ENCODE assay signal across 27 cellular contexts in genomic region chr1:179014123-179014522, GRCh38.
"Had no signal": no experiment of that assay in that cellular context is flagged by ENCODE, and none has a peak within 500 bp of the region (broad histone marks: within the 10 kb centered on the region; RNA-seq: fewer than 3 reads in every experiment).

No MANE protein-coding gene starts in this region.

- H3K9me3 Mint-ChIP-seq: immature natural killer cell; mesothelial cell of epicardium; naive thymus-derived CD4-positive, alpha-beta T cell; natural killer cell treated with Interleukin-12 subunit alpha and Interleukin-12 subunit beta and Interleukin-15 and Interleukin-18, amount 100 ng/mL, for 72 hours; stimulated activated naive B cell treated with anti-CD40 and anti-IgM and Interleukin-4, amounts not matched to agents 10 μg/mL and 1 μg/mL and 100 μg/mL, for 72 hours; stimulated activated naive CD8-positive, alpha-beta T cell treated with anti-CD3 and anti-CD28 coated beads, Interleukin-15, Interleukin-2, amounts not matched to agents 100 ng/mL and 50 ng/mL, for 24 hours; type B pancreatic cell had no signal

- H3K36me3 ChIP-seq: heart left ventricle, left ventricle myocardium inferior, pancreas, prostate gland, sigmoid colon, tibial nerve, uterus had no signal

- H3K4me1 Mint-ChIP-seq: stimulated activated naive B cell treated with anti-CD40 and anti-IgM and Interleukin-4, amounts not matched to agents 10 μg/mL and 1 μg/mL and 100 μg/mL, for 72 hours had no signal

- H3K27ac ChIP-seq: heart left ventricle, left ventricle myocardium inferior, pancreas, prostate gland, sigmoid colon, tibial nerve, uterus had no signal

- H3K4me2 ChIP-seq: smooth muscle cell had no signal

- H3K9me3 ChIP-seq: heart left ventricle, left ventricle myocardium inferior, pancreas, prostate gland, sigmoid colon, tibial nerve, uterus had no signal

- H3K4me1 ChIP-seq: pancreas, prostate gland had no signal

- H3K27me3 Mint-ChIP-seq: natural killer cell treated with Interleukin-12 subunit alpha and Interleukin-12 subunit beta and Interleukin-15 and Interleukin-18, amount 100 ng/mL, for 72 hours; stimulated activated naive B cell treated with anti-CD40 and anti-IgM and Interleukin-4, amounts not matched to agents 10 μg/mL and 1 μg/mL and 100 μg/mL, for 72 hours; stimulated activated naive CD8-positive, alpha-beta T cell treated with anti-CD3 and anti-CD28 coated beads, Interleukin-15, Interleukin-2, amounts not matched to agents 100 ng/mL and 50 ng/mL, for 24 hours; type B pancreatic cell had no signal

- H3K36me3 Mint-ChIP-seq: immature natural killer cell; mesothelial cell of epicardium; naive thymus-derived CD4-positive, alpha-beta T cell; natural killer cell treated with Interleukin-12 subunit alpha and Interleukin-12 subunit beta and Interleukin-15 and Interleukin-18, amount 100 ng/mL, for 72 hours; stimulated activated naive B cell treated with anti-CD40 and anti-IgM and Interleukin-4, amounts not matched to agents 10 μg/mL and 1 μg/mL and 100 μg/mL, for 72 hours; type B pancreatic cell had no signal

- H3K27me3 ChIP-seq: heart left ventricle, pancreas, sigmoid colon, tibial nerve, uterus had no signal

- ATAC-seq: heart left ventricle; naive thymus-derived CD4-positive, alpha-beta T cell; pancreas; right cardiac atrium; stimulated activated naive B cell treated with anti-CD40 and anti-IgM and Interleukin-4, amounts not matched to agents 10 μg/mL and 1 μg/mL and 100 μg/mL, for 72 hours had no signal

- DNase-seq: heart left ventricle; hypothalamus; immature natural killer cell; islet precursor cell; left ventricle myocardium inferior; mesendoderm; naive thymus-derived CD4-positive, alpha-beta T cell; pancreas; posterior cingulate gyrus; retina; right cardiac atrium; stimulated activated CD4-positive, alpha-beta T cell treated with anti-CD3 and anti-CD28 coated beads, Interleukin-1b, Interleukin-23, amount 100 ng/mL, for 48 hours; stimulated activated CD4-positive, alpha-beta T cell treated with anti-CD3 and anti-CD28 coated beads, Interleukin-2, amount 100 ng/mL, for 48 hours; stimulated activated CD4-positive, alpha-beta T cell treated with anti-CD3 and anti-CD28 coated beads, Interleukin-4, amount 100 ng/mL, for 4 hours; stimulated activated CD8-positive, alpha-beta memory T cell treated with anti-CD3 and anti-CD28 coated beads, Interleukin-4, amount 100 ng/mL, for 48 hours; stimulated activated naive B cell treated with anti-CD40 and anti-IgM and Interleukin-4, amounts not matched to agents 10 μg/mL and 1 μg/mL and 100 μg/mL, for 72 hours; substantia nigra; uterus had no signal

- H3K4me3 Mint-ChIP-seq: immature natural killer cell; mesothelial cell of epicardium; naive thymus-derived CD4-positive, alpha-beta T cell; natural killer cell treated with Interleukin-12 subunit alpha and Interleukin-12 subunit beta and Interleukin-15 and Interleukin-18, amount 100 ng/mL, for 72 hours; stimulated activated naive B cell treated with anti-CD40 and anti-IgM and Interleukin-4, amounts not matched to agents 10 μg/mL and 1 μg/mL and 100 μg/mL, for 72 hours; stimulated activated naive CD8-positive, alpha-beta T cell treated with anti-CD3 and anti-CD28 coated beads, Interleukin-15, Interleukin-2, amounts not matched to agents 100 ng/mL and 50 ng/mL, for 24 hours; type B pancreatic cell had no signal

- H3K4me3 ChIP-seq: heart left ventricle, left ventricle myocardium inferior, lung, pancreas, prostate gland, sigmoid colon, smooth muscle cell, tibial nerve, uterus had no signal

- H3K27ac Mint-ChIP-seq: immature natural killer cell; mesothelial cell of epicardium; naive thymus-derived CD4-positive, alpha-beta T cell; natural killer cell treated with Interleukin-12 subunit alpha and Interleukin-12 subunit beta and Interleukin-15 and Interleukin-18, amount 100 ng/mL, for 72 hours; stimulated activated naive B cell treated with anti-CD40 and anti-IgM and Interleukin-4, amounts not matched to agents 10 μg/mL and 1 μg/mL and 100 μg/mL, for 72 hours; stimulated activated naive CD8-positive, alpha-beta T cell treated with anti-CD3 and anti-CD28 coated beads, Interleukin-15, Interleukin-2, amounts not matched to agents 100 ng/mL and 50 ng/mL, for 24 hours; type B pancreatic cell had no signal
